ENCODE assay signal across 24 cellular contexts in the genomic region with DNA sequence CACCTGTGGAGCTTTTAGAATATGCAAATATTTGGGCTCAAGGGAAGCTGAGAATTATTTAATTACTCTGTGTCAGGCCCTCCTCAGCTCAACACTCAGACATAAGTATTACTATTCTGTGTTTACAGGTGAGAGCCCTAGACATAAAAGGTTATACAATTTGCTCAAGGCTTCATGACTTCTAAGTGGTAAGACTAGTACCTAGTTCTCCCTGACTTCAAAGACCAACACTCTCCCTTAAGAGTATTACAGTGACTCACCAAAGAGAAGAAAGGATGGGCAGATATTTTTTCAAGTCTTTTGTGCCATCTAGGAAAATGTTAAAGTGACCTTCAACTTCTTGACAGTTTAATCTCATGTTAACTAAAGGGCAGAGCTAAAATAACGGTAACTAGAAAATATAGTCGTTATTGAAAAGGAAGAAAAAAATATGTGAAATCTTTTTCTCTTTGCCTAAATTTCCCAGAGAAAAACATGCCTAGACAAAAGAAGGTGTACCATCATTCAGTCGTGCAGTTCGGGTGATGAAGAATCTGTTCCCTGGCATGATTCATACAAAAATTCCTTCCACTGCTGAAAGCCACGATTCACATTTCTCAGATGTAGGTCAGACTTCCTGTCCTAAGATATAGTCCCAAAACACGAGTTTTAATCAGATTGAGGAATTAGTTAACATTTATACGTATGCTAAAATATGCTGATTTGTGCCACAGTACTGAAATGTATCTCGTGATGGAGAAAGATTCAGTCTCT.
DNase-seq lines count a peak whose midpoint lies in the region; ATAC-seq and TF ChIP-seq lines count a peak whose summit lies in the region.
"Had no signal": no experiment of that assay in that cellular context is flagged by ENCODE, and none has a peak within 500 bp of the region (broad histone marks: within the 10 kb centered on the region; RNA-seq: fewer than 3 reads in every experiment).

No MANE protein-coding gene starts in this region.

- H3K27me3 Mint-ChIP-seq in HFFc6 (ENCODE audit: insufficient read depth), result no peaks in the 10 kb centered on the region
- H3K27me3 Mint-ChIP-seq: activated naive CD4-positive, alpha-beta T cell treated with anti-CD3 and anti-CD28 coated beads, Interleukin-2, amount 10 ng/mL, durations not matched to agents 7 days and 5 days; naive B cell had no signal

- H3K4me3 ChIP-seq in AG10803 (ENCODE audit: low read length) (no peak overlapping the region), brain microvascular endothelial cell (ENCODE audit: low read depth, low read length) (no peak overlapping the region), kidney epithelial cell (ENCODE audit: low read depth, low read length) (no peak overlapping the region)
- H3K4me3 ChIP-seq: ascending aorta had no signal

- no peak for ATAC-seq in HG03439 (IDR thresholded peaks at IDR 0.05; ENCODE audit: unreplicated experiment)
- ATAC-seq: activated T-cell treated with anti-CD3 and anti-CD28 coated beads, Interleukin-2, amount 50 U/mL, for 72 hours had no signal

- H3K27me3 ChIP-seq in brain microvascular endothelial cell (replicated peaks), result no peaks in the 10 kb centered on the region
- no peaks in the 10 kb centered on the region for H3K27me3 ChIP-seq in kidney epithelial cell (ENCODE audit: control insufficient read depth, insufficient read depth, low read length)
- H3K27me3 ChIP-seq: ascending aorta had no signal

- H3K36me3 ChIP-seq in brain microvascular endothelial cell (replicated peaks) (no peaks in the 10 kb centered on the region), kidney epithelial cell (ENCODE audit: control insufficient read depth, insufficient read depth, low read length) (no peaks in the 10 kb centered on the region)
- H3K36me3 ChIP-seq: ascending aorta had no signal

- no peak overlapping the region; the same call in 1 of the 2 replicates for H3K4me3 Mint-ChIP-seq in HFFc6
- H3K4me3 Mint-ChIP-seq: activated naive CD4-positive, alpha-beta T cell treated with anti-CD3 and anti-CD28 coated beads, Interleukin-2, amount 10 ng/mL, durations not matched to agents 7 days and 5 days; activated T-cell treated with anti-CD3 and anti-CD28 coated beads, Interleukin-2, amount 50 U/mL, for 72 hours; naive B cell had no signal

- DNase-seq in AG10803 (ENCODE audit: low read depth), result peak; percentile 14
- peak; percentile 77 for DNase-seq in HFFc6
- peak; percentile 85 for DNase-seq in brain microvascular endothelial cell
- peak; percentile 12 for DNase-seq in kidney epithelial cell (ENCODE audit: low read depth)
- no peak for DNase-seq in activated CD4-positive, alpha-beta T cell treated with anti-CD3 and anti-CD28 coated beads for 4 hours
- no peak for DNase-seq in stimulated activated CD4-positive, alpha-beta T cell treated with anti-CD3 and anti-CD28 coated beads, Interleukin-4, amount 100 ng/mL, for 24 hours
- DNase-seq in DMS79 (lab: John Stamatoyannopoulos, UW), result no peak
- DNase-seq: activated CD4-positive, CD25-positive, alpha-beta regulatory T cell; activated naive CD4-positive, alpha-beta T cell treated with anti-CD3 and anti-CD28 coated beads, Interleukin-2, amount 10 ng/mL, durations not matched to agents 7 days and 5 days; activated T-cell treated with anti-CD3 and anti-CD28 coated beads, Interleukin-2, amount 50 U/mL, for 72 hours; foreskin melanocyte; hypothalamus; islet precursor cell; KBM-7; mesendoderm; naive B cell; NCI-H2029 treated with DMSO at 0.1 percent for 48 hours; occipital lobe; retina; substantia nigra; T1000 had no signal

- no peaks in the 10 kb centered on the region for H3K36me3 Mint-ChIP-seq in HFFc6 (ENCODE audit: low read depth)
- H3K36me3 Mint-ChIP-seq: activated naive CD4-positive, alpha-beta T cell treated with anti-CD3 and anti-CD28 coated beads, Interleukin-2, amount 10 ng/mL, durations not matched to agents 7 days and 5 days; naive B cell had no signal

- peak overlapping the region; percentile 63; the same call in 1 of the 2 replicates for H3K27ac Mint-ChIP-seq in HFFc6
- H3K27ac Mint-ChIP-seq: activated naive CD4-positive, alpha-beta T cell treated with anti-CD3 and anti-CD28 coated beads, Interleukin-2, amount 10 ng/mL, durations not matched to agents 7 days and 5 days; activated T-cell treated with anti-CD3 and anti-CD28 coated beads, Interleukin-2, amount 50 U/mL, for 72 hours; naive B cell had no signal

- peaks cover 15% of the 10 kb centered on the region; the same call in 1 of the 2 replicates for H3K4me1 Mint-ChIP-seq in HFFc6 (ENCODE audit: low read depth)
- H3K4me1 Mint-ChIP-seq: activated naive CD4-positive, alpha-beta T cell treated with anti-CD3 and anti-CD28 coated beads, Interleukin-2, amount 10 ng/mL, durations not matched to agents 7 days and 5 days; naive B cell had no signal

- H3K27ac ChIP-seq in brain microvascular endothelial cell, result peak overlapping the region; percentile 79
- H3K27ac ChIP-seq: ascending aorta, RWPE1 had no signal

- TF ChIP-seq CTCF in AG10803 (conservative IDR thresholded peaks at IDR 0.05; ENCODE audit: low read length), result no peak
- TF ChIP-seq CTCF in HFFc6 (IDR thresholded peaks at IDR 0.05), result no peak
- TF ChIP-seq CTCF in brain microvascular endothelial cell (IDR thresholded peaks at IDR 0.05; ENCODE audit: low read depth, low read length, missing control alignments), result no peak
- no peak for TF ChIP-seq CTCF in kidney epithelial cell (IDR thresholded peaks at IDR 0.05; ENCODE audit: insufficient read depth, low read length, poor library complexity, severe bottlenecking)

- H3K9me3 Mint-ChIP-seq in HFFc6, result no peaks in the 10 kb centered on the region; the same call in 1 of the 2 replicates

- in situ Hi-C loops in brain microvascular endothelial cell (cut with HindIII; ENCODE audit: low pct_ligation_motif_present, low sequenced_read_pairs), result no loop called here

Comparison
In these comparisons a context has a peak if more than half of its experiments do, and no peak if none do; other contexts are left out.
1. DNase-seq: peak in AG10803 (single experiment), HFFc6 (single experiment), brain microvascular endothelial cell (single experiment) and kidney epithelial cell (single experiment); none in activated CD4-positive, alpha-beta T cell treated with anti-CD3 and anti-CD28 coated beads for 4 hours (0 of 2), stimulated activated CD4-positive, alpha-beta T cell treated with anti-CD3 and anti-CD28 coated beads, Interleukin-4, amount 100 ng/mL, for 24 hours (single experiment) and DMS79 (single experiment).